ENCODE assay signal across 20 cellular contexts in the genomic region with DNA sequence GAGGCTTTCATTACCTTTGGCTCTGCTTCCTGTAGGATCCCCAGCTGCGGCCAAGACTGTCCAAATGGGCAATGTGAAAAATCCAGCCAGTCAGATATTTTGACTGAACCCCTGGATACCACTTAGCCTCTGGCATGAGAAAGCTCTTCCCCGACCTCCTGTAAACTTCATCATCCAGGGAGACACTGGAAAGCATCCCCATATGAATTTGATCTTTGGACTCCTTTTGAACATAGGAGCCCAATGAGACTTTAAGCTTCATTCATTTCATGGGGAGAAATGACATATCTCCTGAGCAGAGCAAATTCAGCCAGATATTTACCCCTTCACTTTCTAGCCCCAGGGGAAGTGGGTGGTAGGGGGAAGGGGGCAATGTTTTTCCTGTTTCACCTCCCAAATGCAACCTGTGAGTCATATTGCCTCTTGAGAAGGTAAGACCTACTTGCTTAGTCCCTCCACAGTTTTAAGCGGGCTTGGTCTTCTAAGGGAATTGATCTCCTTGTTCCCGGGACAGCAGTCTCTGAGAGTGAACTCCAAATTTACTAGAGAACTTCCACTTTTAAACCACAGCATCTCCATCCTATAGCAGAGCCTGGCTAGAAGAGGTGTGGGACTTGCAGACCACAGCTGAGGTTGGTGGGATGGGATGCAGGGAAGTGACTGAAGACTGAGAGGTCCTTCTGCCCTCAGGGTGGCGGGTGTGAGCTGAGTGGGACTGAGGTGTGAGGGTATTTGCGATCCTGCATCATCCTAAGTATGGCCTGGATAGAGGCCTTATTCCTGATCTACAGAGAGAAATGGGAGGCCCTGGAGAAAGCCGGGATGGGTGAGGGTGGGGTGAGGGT. TPM values are rescaled to one million over a fixed set of nuclear protein-coding genes. Genes with fewer than 3 reads are reported as not detected.
A peak's percentile ranks its signal among the peaks of the same experiment; 100 is the strongest.
DNase-seq lines count a peak whose midpoint lies in the region; ATAC-seq, FAIRE-seq and TF ChIP-seq lines count a peak whose summit lies in the region.
"Had no signal": no experiment of that assay in that cellular context is flagged by ENCODE, and none has a peak within 500 bp of the region (broad histone marks: within the 10 kb centered on the region; RNA-seq: fewer than 3 reads in every experiment).

No MANE protein-coding gene starts in this region.

- H3K4me2 ChIP-seq in Loucy (ENCODE audit: low read depth, low read length, poor library complexity, severe bottlenecking), result peak overlapping the region; percentile 4

- no peak overlapping the region for H3K9ac ChIP-seq in Loucy (ENCODE audit: low read depth, low read length, poor library complexity, severe bottlenecking)

- H2AFZ ChIP-seq in Loucy (ENCODE audit: low read length), result no peak overlapping the region

- H3F3A ChIP-seq in Loucy (ENCODE audit: low read depth), result no peaks in the 10 kb centered on the region

- H3K27me3 Mint-ChIP-seq in naive B cell, result no peaks in the 10 kb centered on the region
- H3K27me3 Mint-ChIP-seq: dendritic cell treated with granulocyte-macrophage colony-stimulating factor and Interleukin-4, amounts not matched to agents 40 ng/mL and 50 ng/mL, for 4 days had no signal

- no peaks in the 10 kb centered on the region for H3K79me2 ChIP-seq in Loucy (ENCODE audit: insufficient read depth, low read length)

- peaks cover 0 to 14% (median 2%) of the 10 kb centered on the region in 7 donors for H3K9me3 Mint-ChIP-seq in naive B cell

- peak overlapping the region in 7 of 8 donors; percentile 53 to 91 (median 80) for H3K4me3 Mint-ChIP-seq in naive B cell
- H3K4me3 Mint-ChIP-seq: dendritic cell treated with granulocyte-macrophage colony-stimulating factor and Interleukin-4, amounts not matched to agents 40 ng/mL and 50 ng/mL, for 4 days; nephron progenitor cell had no signal

- TF ChIP-seq CTCF in Loucy (conservative IDR thresholded peaks at IDR 0.05; ENCODE audit: low read length), result no peak

- peak overlapping the region; percentile 60 to 98 (median 90) for H3K27ac Mint-ChIP-seq in naive B cell
- H3K27ac Mint-ChIP-seq: dendritic cell treated with granulocyte-macrophage colony-stimulating factor and Interleukin-4, amounts not matched to agents 40 ng/mL and 50 ng/mL, for 4 days; nephron progenitor cell had no signal

- H3K9me2 ChIP-seq in Loucy (replicated peaks; ENCODE audit: low read depth, low read length), result no peaks in the 10 kb centered on the region

- H3K4me1 Mint-ChIP-seq in naive B cell, result peaks cover 56 to 77% (median 62%) of the 10 kb centered on the region in 3 donors

- H3K4me1 ChIP-seq in Loucy (ENCODE audit: insufficient read depth, low read length, poor library complexity, severe bottlenecking), result peaks cover 11% of the 10 kb centered on the region
- H3K4me1 ChIP-seq: BE2C had no signal

- peak; percentile 46 for ATAC-seq in GM19438 (IDR thresholded peaks at IDR 0.05; ENCODE audit: low read depth, unreplicated experiment)
- ATAC-seq in naive B cell (ENCODE audit: low read depth in 2 of 2), result peak; percentile 29 to 43
- ATAC-seq: body of pancreas, right cardiac atrium had no signal

- H3K36me3 ChIP-seq in Loucy (ENCODE audit: insufficient read depth, low read length), result no peaks in the 10 kb centered on the region
- H3K36me3 ChIP-seq: BE2C had no signal

- DNase-seq in GM12891 (ENCODE audit: insufficient read length, low spot score) (no peak), naive B cell (no peak), globus pallidus (ENCODE audit: low spot score) (no peak), NCI-H2171 treated with DMSO at 0.1 percent for 48 hours (lab: John Stamatoyannopoulos, UW) (no peak), NCI-H1930 (lab: John Stamatoyannopoulos, UW) (no peak)
- no peak for DNase-seq in activated naive CD4-positive, alpha-beta T cell treated with anti-CD3 and anti-CD28 coated beads, Interleukin-2, amount 50 U/mL, for 16 hours
- DNase-seq: activated CD4-positive, alpha-beta T cell treated with anti-CD3 and anti-CD28 coated beads for 1 hour; activated naive CD4-positive, alpha-beta T cell; BE2C; body of pancreas; erythroblast; NCI-H1105; NCI-H2227 treated with DMSO at 0.1 percent for 48 hours; nephron progenitor cell; right cardiac atrium; SHP77 treated with DMSO at 0.1 percent for 48 hours had no signal

- peaks cover 0 to 8% of the 10 kb centered on the region in 2 donors for H3K36me3 Mint-ChIP-seq in naive B cell

- TF ChIP-seq POLR2A in GM12891 (IDR thresholded peaks at IDR 0.05; ENCODE audit: low read depth, low read length), result no peak

- no peaks in the 10 kb centered on the region for H3K27me3 ChIP-seq in Loucy (ENCODE audit: insufficient read depth, low read length, poor library complexity, severe bottlenecking)
- H3K27me3 ChIP-seq: body of pancreas had no signal

- peak; percentile 82 for FAIRE-seq in GM12891 (lab: Jason Lieb, UNC)

- no peaks in the 10 kb centered on the region for H3K9me3 ChIP-seq in Loucy (ENCODE audit: insufficient read depth, low read depth, low read length)
- H3K9me3 ChIP-seq: BE2C, body of pancreas had no signal

- H4K20me1 ChIP-seq in Loucy (ENCODE audit: insufficient read depth, low read length, poor library complexity, severe bottlenecking), result no peaks in the 10 kb centered on the region

- no peak overlapping the region for H3K4me3 ChIP-seq in Loucy (ENCODE audit: low read length, poor library complexity, severe bottlenecking)
- H3K4me3 ChIP-seq: body of pancreas, lung had no signal

TF ChIP-seq in GM12891, 5 proteins besides CTCF, POLR2A, EP300 and RAD21:
- TF ChIP-seq POLR2AphosphoS5 (IDR thresholded peaks at IDR 0.05; ENCODE audit: low read depth, low read length) (no peak), SPI1 (IDR thresholded peaks at IDR 0.05; ENCODE audit: low read depth, low read length) (peak; percentile 51)

RNA-seq across cellular contexts. Expression of a gene that starts 20.3 kb away (rescaled TPM):
- polyA plus RNA-seq in GM12891 (2012; ENCODE audit: low read depth, missing spikeins), result 136 TPM
- polyA plus RNA-seq in naive B cell (ENCODE audit: low read depth in 6 of 6), result 100 to 1,000 TPM in 2 of 6 donors, 10 to 100 TPM in 4; 63.6 to 114 (median 89.3) TPM
- polyA plus RNA-seq: right cardiac atrium had no signal
